8 cellular contexts compared by ENCODE assay signal in the genomic region with DNA sequence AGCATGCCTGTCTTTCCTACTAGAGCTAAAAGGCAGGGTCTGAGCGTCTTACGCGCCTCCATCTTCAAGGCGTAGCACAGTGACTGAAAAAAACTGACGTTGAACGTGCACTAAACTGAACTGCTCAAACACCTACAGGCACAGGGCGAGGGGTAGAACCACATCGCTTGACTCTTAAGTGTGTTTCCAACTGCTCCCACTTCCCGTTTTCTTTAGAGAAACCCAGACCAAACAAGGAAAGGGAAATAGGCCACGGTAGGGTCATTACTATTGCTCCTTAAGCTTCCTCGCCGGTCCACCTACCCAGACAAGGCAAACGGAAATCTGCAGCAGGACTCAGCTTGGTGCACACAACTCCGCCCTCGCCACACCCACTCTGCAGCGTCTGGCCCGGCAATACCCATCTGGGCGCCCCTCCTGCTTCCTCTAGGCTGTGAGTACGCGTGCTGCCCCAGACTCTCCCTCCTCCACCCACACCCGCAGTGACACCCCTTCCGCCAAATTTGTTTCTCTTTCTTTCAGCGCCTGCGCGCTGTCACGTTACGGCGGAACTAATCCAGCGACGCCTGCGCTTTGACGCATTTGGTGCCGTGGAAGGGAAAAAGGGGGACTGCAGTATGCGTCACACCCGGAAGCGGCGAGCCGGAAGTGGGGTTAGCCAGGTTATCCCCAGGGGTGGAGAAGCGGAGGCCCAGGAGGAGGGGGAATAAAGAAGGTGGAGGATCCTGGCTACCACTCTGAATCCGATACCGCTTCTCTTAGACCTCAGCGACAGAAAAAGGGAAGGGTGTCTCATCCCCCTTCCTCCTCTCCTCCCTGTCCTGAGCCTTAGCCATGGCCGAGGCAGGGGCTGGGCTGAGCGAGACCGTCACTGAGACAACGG. TPM values are rescaled to one million over a fixed set of nuclear protein-coding genes. Genes with fewer than 3 reads are reported as not detected.
DNase-seq lines count a peak whose midpoint lies in the region; ATAC-seq, FAIRE-seq and TF ChIP-seq lines count a peak whose summit lies in the region.

A gene with protein sequence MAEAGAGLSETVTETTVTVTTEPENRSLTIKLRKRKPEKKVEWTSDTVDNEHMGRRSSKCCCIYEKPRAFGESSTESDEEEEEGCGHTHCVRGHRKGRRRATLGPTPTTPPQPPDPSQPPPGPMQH (plus strand): TSS at position 622 of the 883 bp plus-strand sequence. CDS start 213 bp downstream, at position 835.

- peak within 1 kb of the TSS; percentile 77 for H3K4me3 ChIP-seq in AG04449 (ENCODE audit: low read depth, low read length)
- peak within 1 kb of the TSS; percentile 70 for H3K4me3 ChIP-seq in WI38 (ENCODE audit: low read depth, low read length)
- peak within 1 kb of the TSS; percentile 78 for H3K4me3 ChIP-seq in bronchial epithelial cell (ENCODE audit: low read depth, low read length)
- peak within 1 kb of the TSS; percentile 84 for H3K4me3 ChIP-seq in iPS-20b (ENCODE audit: low read length)
- H3K4me3 ChIP-seq in skin epidermis: peak within 1 kb of the TSS; percentile 49 to 77 (median 72)

- peak within 1 kb of the TSS; percentile 89 for H3K9ac ChIP-seq in iPS-20b (ENCODE audit: low read depth, low read length)

- POLR2A ChIA-PET in AG04449 (lab: Yijun Ruan, JAX): interaction anchor here (0.5 to 1.1 kb wide), 4 partner anchors 20 to 180 kb away, joined by 3 to 5 read pairs (median 4); no protein-coding TSS in a partner anchor

- no peaks in the 10 kb centered on the region for H3K9me3 ChIP-seq in iPS-20b (ENCODE audit: insufficient read depth, low read depth, low read length)

- CTCF ChIA-PET in AG04449 (lab: Yijun Ruan, JAX): interaction anchor here (0.8 to 1.9 kb wide), 7 partner anchors 11 to 416 kb away, joined by 3 to 7 read pairs (median 4); no protein-coding TSS in a partner anchor

- H3K4me1 ChIP-seq in iPS-20b (ENCODE audit: insufficient read depth, low read length): peaks cover 5% of the 10 kb centered on the region; the same call in 1 of the 2 replicates

- DNase-seq in AG04449 (ENCODE audit: low read depth, low spot score): peak; percentile 90
- peak; percentile 100 for DNase-seq in NCI-H2227 treated with DMSO at 0.1 percent for 48 hours (lab: John Stamatoyannopoulos, UW)
- DNase-seq in bronchial epithelial cell (ENCODE audit: low read depth): peak; percentile 98

- TF ChIP-seq CTCF in AG04449 (IDR thresholded peaks at IDR 0.05; ENCODE audit: insufficient read depth, low read length, missing control alignments) (no peak), WI38 (IDR thresholded peaks at IDR 0.05; ENCODE audit: low read depth, low read length) (no peak), bronchial epithelial cell (IDR thresholded peaks at IDR 0.05; ENCODE audit: insufficient read depth, low read length, severe bottlenecking) (no peak)

- H3K27ac ChIP-seq in iPS-20b (ENCODE audit: low read length): peak within 1 kb of the TSS; percentile 22
- peak within 1 kb of the TSS; percentile 73 to 95 (median 86) for H3K27ac ChIP-seq in skin epidermis

- no peaks in the 10 kb centered on the region for H3K27me3 ChIP-seq in bronchial epithelial cell (ENCODE audit: control insufficient read depth, insufficient read depth, low read length)
- H3K27me3 ChIP-seq in iPS-20b (ENCODE audit: insufficient read depth, low read length): no peaks in the 10 kb centered on the region

- FAIRE-seq in bronchial epithelial cell (lab: Jason Lieb, UNC): peak; percentile 95

- peaks cover 10% of the 10 kb centered on the region for H3K36me3 ChIP-seq in bronchial epithelial cell (ENCODE audit: control insufficient read depth, insufficient read depth, low read length)
- H3K36me3 ChIP-seq in iPS-20b (ENCODE audit: insufficient read depth, low read depth, low read length): peaks cover 32% of the 10 kb centered on the region

- ATAC-seq in GM18907 (IDR thresholded peaks at IDR 0.05; ENCODE audit: unreplicated experiment): peak; percentile 94
- ATAC-seq in HG03159 (IDR thresholded peaks at IDR 0.05; ENCODE audit: unreplicated experiment): peak; percentile 94

RNA-seq across cellular contexts. Expression of the gene that starts here (rescaled TPM):
- 19.0 and 23.4 TPM in 2 replicates for total RNA-seq in bronchial epithelial cell

Comparison
In these comparisons a context has a peak if more than half of its experiments do, and no peak if none do; other contexts are left out.
1. Peak in every context shown above with its lines: DNase-seq, ATAC-seq, H3K4me3 ChIP-seq and H3K27ac ChIP-seq.